15 cellular contexts compared by ENCODE assay signal in the genomic region with DNA sequence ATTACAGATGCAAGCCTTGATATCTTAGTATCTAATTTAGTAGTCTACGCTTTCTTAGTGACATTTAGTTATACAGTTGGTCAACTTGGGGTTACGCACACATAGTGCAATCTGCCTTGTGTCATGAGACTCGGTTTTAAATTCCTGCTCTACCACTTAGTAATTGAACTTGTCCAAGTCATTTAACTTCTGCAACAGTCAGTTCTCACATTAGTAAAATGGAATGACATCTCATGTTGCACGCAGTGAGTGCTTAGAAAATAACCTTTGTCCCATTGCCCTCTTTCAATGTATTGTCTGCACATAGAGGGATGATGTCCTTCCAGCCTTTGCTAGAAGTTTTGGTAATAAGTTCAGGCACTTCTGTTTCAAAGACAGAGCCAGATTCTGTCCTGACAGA. TPM values are rescaled to one million over a fixed set of nuclear protein-coding genes. Genes with fewer than 3 reads are reported as not detected.
DNase-seq lines count a peak whose midpoint lies in the region; ATAC-seq, FAIRE-seq and TF ChIP-seq lines count a peak whose summit lies in the region.
"Had no signal": no experiment of that assay in that cellular context is flagged by ENCODE, and none has a peak within 500 bp of the region (broad histone marks: within the 10 kb centered on the region; RNA-seq: fewer than 3 reads in every experiment).

No MANE protein-coding gene starts in this region.

- H2BK120ac ChIP-seq in trophoblast cell (ENCODE audit: insufficient read depth, low read length, poor library complexity), result peak overlapping the region; percentile 24

- no peaks in the 10 kb centered on the region for H4K20me1 ChIP-seq in hepatocyte (ENCODE audit: insufficient read depth, poor library complexity, severe bottlenecking)

- peak; percentile 27 for DNase-seq in ELR (ENCODE audit: low read depth)
- DNase-seq in hepatocyte (ENCODE audit: low spot score), result no peak
- DNase-seq in trophoblast cell, result peak; percentile 61 to 71
- DNase-seq in GM10266 (ENCODE audit: extremely low spot score), result no peak
- no peak for DNase-seq in NK-92 (lab: John Stamatoyannopoulos, UW; ENCODE audit: unreplicated experiment)
- DNase-seq: activated CD4-positive, alpha-beta T cell treated with anti-CD3 and anti-CD28 coated beads, Interleukin-2, amount 50 U/mL, for 48 hours; activated T-cell treated with anti-CD3 and anti-CD28 coated beads, Interleukin-2, amount 50 U/mL, for 4 hours; NCI-H524 treated with DMSO at 0.1 percent for 48 hours had no signal

- H4K12ac ChIP-seq in trophoblast cell (ENCODE audit: low read depth, low read length), result no peak overlapping the region

- peak overlapping the region; percentile 56 for H4K91ac ChIP-seq in trophoblast cell (ENCODE audit: low read depth, low read length)

- H3K4me2 ChIP-seq in hepatocyte (peak overlapping the region; percentile 22), trophoblast cell (ENCODE audit: low read length) (peak overlapping the region; percentile 12)

- no peaks in the 10 kb centered on the region for H3K9me2 ChIP-seq in hepatocyte (replicated peaks; ENCODE audit: insufficient read depth)

- H2AK5ac ChIP-seq in trophoblast cell (ENCODE audit: low read length), result no peak overlapping the region

- WGBS in hepatocyte (ENCODE audit: low lambda C conversion rate, missing lambda C conversion rate), result 67% methylated on average over 4 of the region's 4 CpGs
- WGBS in trophoblast cell (ENCODE audit: extremely low coverage, insufficient coverage, insufficient read length), result no CpG with 5 or more reads among the region's 4 CpGs

- H3K4me3 ChIP-seq in hepatocyte (no peak overlapping the region), trophoblast cell (ENCODE audit: low read depth, low read length) (no peak overlapping the region)
- H3K4me3 ChIP-seq: breast epithelium, lung, right atrium auricular region had no signal

- no peaks in the 10 kb centered on the region for H3K27me3 ChIP-seq in hepatocyte
- H3K27me3 ChIP-seq in trophoblast cell (ENCODE audit: insufficient read depth, low read length), result no peaks in the 10 kb centered on the region
- H3K27me3 ChIP-seq: breast epithelium, right atrium auricular region had no signal

- H3K9me3 ChIP-seq in hepatocyte (ENCODE audit: low read depth) (no peaks in the 10 kb centered on the region), trophoblast cell (ENCODE audit: insufficient read depth, low read depth, low read length) (no peaks in the 10 kb centered on the region)
- H3K9me3 ChIP-seq: breast epithelium, right atrium auricular region had no signal

- no peak overlapping the region for H4K8ac ChIP-seq in trophoblast cell (ENCODE audit: low read depth, low read length)

- H3K14ac ChIP-seq in trophoblast cell (ENCODE audit: low read length), result no peak overlapping the region

- H3K79me2 ChIP-seq in hepatocyte (no peaks in the 10 kb centered on the region), trophoblast cell (ENCODE audit: control insufficient read depth, insufficient read depth, low read length, poor library complexity) (no peaks in the 10 kb centered on the region)

- H3K4me1 ChIP-seq in hepatocyte (ENCODE audit: insufficient read depth) (peaks cover 7% of the 10 kb centered on the region), trophoblast cell (ENCODE audit: control insufficient read depth in 1 of 2, insufficient read depth in 2 of 2, low read length in 2 of 2) (peaks cover 2 to 7% of the 10 kb centered on the region in 2 experiments)
- H3K4me1 ChIP-seq: breast epithelium, right atrium auricular region had no signal

- H3K36me3 ChIP-seq in hepatocyte (replicated peaks; ENCODE audit: insufficient read depth, low read depth) (no peaks in the 10 kb centered on the region), trophoblast cell (ENCODE audit: control insufficient read depth in 1 of 2, insufficient read depth in 2 of 2, low read length in 2 of 2) (no peaks in the 10 kb centered on the region)
- H3K36me3 ChIP-seq: breast epithelium, right atrium auricular region had no signal

- H3K4ac ChIP-seq in trophoblast cell (ENCODE audit: low read depth, low read length), result no peak overlapping the region

- FAIRE-seq in TTC549 (lab: Jason Lieb, UNC), result peak; percentile 96
- FAIRE-seq: D721Med had no signal

- H3K9ac ChIP-seq in trophoblast cell (ENCODE audit: low read length), result no peak overlapping the region

- H2BK12ac ChIP-seq in trophoblast cell (ENCODE audit: low read length), result no peak overlapping the region

- peak overlapping the region; percentile 37 for H2BK5ac ChIP-seq in trophoblast cell (ENCODE audit: low read depth, low read length, poor library complexity)

- ATAC-seq in HG03439 (IDR thresholded peaks at IDR 0.05; ENCODE audit: unreplicated experiment) (no peak), HG03175 (IDR thresholded peaks at IDR 0.05; ENCODE audit: unreplicated experiment) (no peak)
- ATAC-seq: activated T-cell treated with anti-CD3 and anti-CD28 coated beads, Interleukin-2, amount 50 U/mL, for 4 hours had no signal

- no peak for TF ChIP-seq CTCF in hepatocyte (IDR thresholded peaks at IDR 0.05; ENCODE audit: poor library complexity)
- TF ChIP-seq CTCF in GM10266 (IDR thresholded peaks at IDR 0.05; ENCODE audit: control insufficient read depth, insufficient read depth, low read depth, missing control alignments), result no peak

- peaks cover 19% of the 10 kb centered on the region for H3K79me1 ChIP-seq in trophoblast cell (ENCODE audit: low read length)

- H3K27ac ChIP-seq in hepatocyte, result peak overlapping the region; percentile 54
- H3K27ac ChIP-seq in trophoblast cell (ENCODE audit: low read depth, low read length), result peak overlapping the region; percentile 86
- H3K27ac ChIP-seq: breast epithelium, right atrium auricular region had no signal

- no peak overlapping the region for H3K23ac ChIP-seq in trophoblast cell (ENCODE audit: low read length)

- H2AFZ ChIP-seq in hepatocyte (no peak overlapping the region), trophoblast cell (ENCODE audit: insufficient read depth, low read length, poor library complexity) (no peak overlapping the region)

- no peak overlapping the region for H3K18ac ChIP-seq in trophoblast cell (ENCODE audit: low read length)

RNA-seq across cellular contexts. Expression of a gene that starts 48.6 kb away (rescaled TPM):
- total RNA-seq in hepatocyte, result 5.1 and 6.5 TPM in 2 replicates
- polyA plus RNA-seq in hepatocyte, result 0.82 and 1.4 TPM in 2 replicates
- polyA plus RNA-seq in trophoblast cell (2013), result 3.2 TPM in 2 replicates

Comparison
In these comparisons a context has a peak if more than half of its experiments do, and no peak if none do; other contexts are left out.
1. DNase-seq: peak in ELR (single experiment) and trophoblast cell (2 of 2); none in hepatocyte (single experiment), GM10266 (single experiment) and NK-92 (single experiment).